Comparison of ENCODE assay signal across 8 cellular contexts in genomic region chr21:37073417-37074194, GRCh38. TPM values are rescaled to one million over a fixed set of nuclear protein-coding genes. Genes with fewer than 3 reads are reported as not detected.
DNase-seq lines count a peak whose midpoint lies in the region; ATAC-seq and TF ChIP-seq lines count a peak whose summit lies in the region.

No MANE protein-coding gene starts in this region.

- CTCF ChIA-PET in RWPE1 (lab: Yijun Ruan, JAX): interaction anchor here (1.0 kb wide), 1 partner anchor 84 kb away, joined by 3 read pairs; no protein-coding TSS in a partner anchor

- H3K4me3 Mint-ChIP-seq in activated naive CD4-positive, alpha-beta T cell treated with anti-CD3 and anti-CD28 coated beads, Interleukin-2, amount 50 U/mL, for 24 hours: peak overlapping the region; percentile 91

- H2BK12ac ChIP-seq in trophoblast cell (ENCODE audit: low read length): no peak overlapping the region

- peak overlapping the region; percentile 94 for H3K14ac ChIP-seq in trophoblast cell (ENCODE audit: low read length)

- H3K27ac ChIP-seq in RWPE1: peak overlapping the region; percentile 96
- peak overlapping the region; percentile 76 for H3K27ac ChIP-seq in cardiac muscle cell
- peak overlapping the region; percentile 48 for H3K27ac ChIP-seq in trophoblast cell (ENCODE audit: low read depth, low read length)

- peak overlapping the region; percentile 93 for H3K4ac ChIP-seq in trophoblast cell (ENCODE audit: low read depth, low read length)

- WGBS in trophoblast cell (ENCODE audit: extremely low coverage, insufficient coverage, insufficient read length): no CpG with 5 or more reads among the region's 69 CpGs

- H3K4me3 ChIP-seq in BE2C (ENCODE audit: low read depth, low read length) (peak overlapping the region; percentile 94), cardiac muscle cell (peak overlapping the region; percentile 81), trophoblast cell (ENCODE audit: low read depth, low read length) (peak overlapping the region; percentile 95)

- H3K27me3 Mint-ChIP-seq in activated naive CD4-positive, alpha-beta T cell treated with anti-CD3 and anti-CD28 coated beads, Interleukin-2, amount 50 U/mL, for 24 hours: no peaks in the 10 kb centered on the region

- H3K9ac ChIP-seq in trophoblast cell (ENCODE audit: low read length): peak overlapping the region; percentile 88

- H4K8ac ChIP-seq in trophoblast cell (ENCODE audit: low read depth, low read length): peak overlapping the region; percentile 86

- peak overlapping the region; percentile 97 for H3K27ac Mint-ChIP-seq in activated naive CD4-positive, alpha-beta T cell treated with anti-CD3 and anti-CD28 coated beads, Interleukin-2, amount 50 U/mL, for 24 hours

- DNase-seq in BE2C (peak; percentile 59), RWPE1 (ENCODE audit: low spot score) (peak; percentile 2), cardiac muscle cell (ENCODE audit: low read depth in 1 of 2, low spot score in 1 of 2) (peak; percentile 28 to 33), trophoblast cell (peak in 1 of 2 donors; percentile 48), ureter (ENCODE audit: low spot score) (peak; percentile 72)

- H3K79me2 ChIP-seq in trophoblast cell (ENCODE audit: control insufficient read depth, insufficient read depth, low read length, poor library complexity): peaks cover 22% of the 10 kb centered on the region

- ATAC-seq in GM19035 (IDR thresholded peaks at IDR 0.05; ENCODE audit: unreplicated experiment) (peak; percentile 31), HG03280 (IDR thresholded peaks at IDR 0.05; ENCODE audit: unreplicated experiment) (peak; percentile 35)

- H3K9me3 Mint-ChIP-seq in activated naive CD4-positive, alpha-beta T cell treated with anti-CD3 and anti-CD28 coated beads, Interleukin-2, amount 50 U/mL, for 24 hours: no peaks in the 10 kb centered on the region

- H3K23ac ChIP-seq in trophoblast cell (ENCODE audit: low read length): no peak overlapping the region

- POLR2A ChIA-PET in RWPE1 (lab: Yijun Ruan, JAX; ENCODE audit: low non-redundant PET): no interaction called here

- peak overlapping the region; percentile 73 for H2BK5ac ChIP-seq in trophoblast cell (ENCODE audit: low read depth, low read length, poor library complexity)

- TF ChIP-seq CTCF in BE2C (IDR thresholded peaks at IDR 0.05; ENCODE audit: low read depth, low read length) (no peak), RWPE1 (conservative IDR thresholded peaks at IDR 0.05; ENCODE audit: low read depth) (0 out of 2 replicates have a peak, but pooled peaks have one; percentile 9), cardiac muscle cell (IDR thresholded peaks at IDR 0.05; ENCODE audit: low read depth, low read length) (peak; percentile 9)

- H3K79me1 ChIP-seq in trophoblast cell (ENCODE audit: low read length): peaks cover 19% of the 10 kb centered on the region

- no peaks in the 10 kb centered on the region for H3K27me3 ChIP-seq in BE2C
- no peaks in the 10 kb centered on the region for H3K27me3 ChIP-seq in cardiac muscle cell
- H3K27me3 ChIP-seq in trophoblast cell (ENCODE audit: insufficient read depth, low read length): no peaks in the 10 kb centered on the region

- H2AFZ ChIP-seq in trophoblast cell (ENCODE audit: insufficient read depth, low read length, poor library complexity): peak overlapping the region; percentile 87

- H3K18ac ChIP-seq in trophoblast cell (ENCODE audit: low read length): peak overlapping the region; percentile 94

- H3K4me1 ChIP-seq in BE2C (peaks cover 5% of the 10 kb centered on the region), cardiac muscle cell (ENCODE audit: low read depth) (peaks cover 8% of the 10 kb centered on the region), trophoblast cell (ENCODE audit: control insufficient read depth in 1 of 2, insufficient read depth in 2 of 2, low read length in 2 of 2) (peaks cover 4 to 7% of the 10 kb centered on the region in 2 experiments)

- peak overlapping the region; percentile 80 for H3K4me2 ChIP-seq in trophoblast cell (ENCODE audit: low read length)

- H3K9me3 ChIP-seq in BE2C (no peaks in the 10 kb centered on the region), cardiac muscle cell (ENCODE audit: low read depth) (no peaks in the 10 kb centered on the region), trophoblast cell (ENCODE audit: insufficient read depth, low read depth, low read length) (no peaks in the 10 kb centered on the region)

- H4K12ac ChIP-seq in trophoblast cell (ENCODE audit: low read depth, low read length): peak overlapping the region; percentile 62

- H3K36me3 ChIP-seq in BE2C (no peaks in the 10 kb centered on the region; the same call in 1 of the 2 replicates), cardiac muscle cell (no peaks in the 10 kb centered on the region), trophoblast cell (ENCODE audit: control insufficient read depth in 1 of 2, insufficient read depth in 2 of 2, low read length in 2 of 2) (no peaks in the 10 kb centered on the region)

- peak overlapping the region; percentile 82 for H4K91ac ChIP-seq in trophoblast cell (ENCODE audit: low read depth, low read length)

- H2BK120ac ChIP-seq in trophoblast cell (ENCODE audit: insufficient read depth, low read length, poor library complexity): peak overlapping the region; percentile 71

- H2AK5ac ChIP-seq in trophoblast cell (ENCODE audit: low read length): peak overlapping the region; percentile 79

- peaks cover 63% of the 10 kb centered on the region for H3K4me1 Mint-ChIP-seq in activated naive CD4-positive, alpha-beta T cell treated with anti-CD3 and anti-CD28 coated beads, Interleukin-2, amount 50 U/mL, for 24 hours

- H3K36me3 Mint-ChIP-seq in activated naive CD4-positive, alpha-beta T cell treated with anti-CD3 and anti-CD28 coated beads, Interleukin-2, amount 50 U/mL, for 24 hours: peaks cover 6% of the 10 kb centered on the region

RNA-seq across cellular contexts. Expression of gene TTC3, which starts 0.6 kb away (rescaled TPM):
- 50.1 TPM for polyA plus RNA-seq in BE2C (2012; ENCODE audit: insufficient read depth, insufficient read length, low read depth)
- total RNA-seq in cardiac muscle cell (128 and 170 TPM in 2 replicates), ureter (130 TPM)
- polyA plus RNA-seq in cardiac muscle cell: 87.7 and 133 TPM in 2 replicates
- 106 and 108 TPM in 2 replicates for polyA plus RNA-seq in trophoblast cell (2013)

RNA-seq across cellular contexts. Expression of gene PIGP, which starts 0.7 kb away (rescaled TPM):
- polyA plus RNA-seq in BE2C (2012; ENCODE audit: insufficient read depth, insufficient read length, low read depth): 9.3 TPM
- total RNA-seq in cardiac muscle cell (13.8 and 23.3 TPM in 2 replicates), ureter (38.6 TPM)
- 83.4 and 91.5 TPM in 2 replicates for polyA plus RNA-seq in cardiac muscle cell
- 22.4 and 23.0 TPM in 2 replicates for polyA plus RNA-seq in trophoblast cell (2013)
